In genomic region chr4:165875446-165875845, GRCh38 we compare ENCODE assay signal across 1 cellular context.
TF ChIP-seq lines count a peak whose summit lies in the region.

No MANE protein-coding gene starts in this region.

TF ChIP-seq in endothelial cell of umbilical vein, 7 proteins besides CTCF, POLR2A, EP300 and RAD21 (continued from another document):
- TF ChIP-seq POLR2AphosphoS5 (IDR thresholded peaks at IDR 0.05; ENCODE audit: insufficient read depth, low read depth, low read length) (no peak), JUN (IDR thresholded peaks at IDR 0.05; ENCODE audit: borderline replicate concordance, insufficient read depth, insufficient read length, low read depth) (no peak), EZH2 (IDR thresholded peaks at IDR 0.05; ENCODE audit: borderline replicate concordance, low read depth, low read length, severe bottlenecking) (no peak), FOS (IDR thresholded peaks at IDR 0.05; ENCODE audit: borderline replicate concordance, insufficient read depth, low read length) (no peak)
